Comparison of ENCODE assay signal across 20 cellular contexts in the genomic region with DNA sequence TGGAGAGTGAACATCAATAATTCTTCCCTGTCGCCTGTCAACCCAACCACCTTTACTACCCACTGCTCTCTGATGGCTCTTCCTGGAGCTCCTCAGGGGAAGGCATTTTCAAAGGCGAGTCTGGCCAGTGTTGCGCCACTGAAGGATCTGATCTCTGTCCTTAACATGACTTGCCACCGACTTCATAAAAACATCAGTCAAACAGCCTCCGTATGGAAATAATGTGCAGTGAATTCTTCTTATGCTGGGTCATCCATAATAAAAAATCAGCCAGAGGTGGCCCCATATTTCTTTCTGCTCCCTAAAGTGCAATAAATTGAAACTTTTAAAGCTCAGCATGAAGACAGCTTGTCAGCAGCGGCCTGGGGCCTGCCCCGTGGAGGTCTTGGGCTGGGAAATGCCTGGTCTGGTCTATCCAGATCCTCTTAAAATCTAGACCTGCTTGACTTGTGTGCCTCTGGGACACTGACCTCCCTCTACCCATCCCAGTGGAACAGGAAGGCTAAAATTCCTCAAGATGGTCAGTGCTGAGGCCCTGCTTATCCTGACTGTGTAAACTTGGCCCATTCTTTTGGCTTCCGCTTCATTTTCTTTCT.
"Had no signal": no experiment of that assay in that cellular context is flagged by ENCODE, and none has a peak within 500 bp of the region (broad histone marks: within the 10 kb centered on the region; RNA-seq: fewer than 3 reads in every experiment).

No MANE protein-coding gene starts in this region.

- H3K36me3 ChIP-seq: lower lobe of right lung, ovary, tibial artery had no signal

- H3K27me3 ChIP-seq: dorsolateral prefrontal cortex, foreskin keratinocyte, ovary, tibial artery had no signal

- FAIRE-seq: colon had no signal

- ATAC-seq: activated CD8-positive, alpha-beta T cell treated with anti-CD3 and anti-CD28 coated beads, Interleukin-2, amount 10 ng/mL, durations not matched to agents 7 days and 5 days; activated naive CD8-positive, alpha-beta T cell treated with anti-CD3 and anti-CD28 coated beads, Interleukin-2, amount 50 U/mL, for 24 hours; foreskin keratinocyte; lower lobe of right lung; stimulated activated naive CD8-positive, alpha-beta T cell treated with anti-CD3 and anti-CD28 coated beads, Interleukin-15, Interleukin-2, amounts not matched to agents 100 U/mL and 50 U/mL, for 24 hours had no signal

- H3K27ac ChIP-seq: epithelial cell of prostate, foreskin keratinocyte, lower lobe of right lung, ovary, tibial artery had no signal

- H3K9me3 ChIP-seq: lower lobe of right lung, ovary, tibial artery had no signal

- DNase-seq: activated CD4-positive, alpha-beta T cell treated with anti-CD3 and anti-CD28 coated beads, Interleukin-2, amount 10 ng/mL, durations not matched to agents 7 days and 5 days; activated CD8-positive, alpha-beta T cell treated with anti-CD3 and anti-CD28 coated beads, Interleukin-2, amount 10 ng/mL, durations not matched to agents 7 days and 5 days; activated effector memory CD4-positive, alpha-beta T cell treated with Interleukin-2 at 50 U/mL for 16 hours; activated naive CD4-positive, alpha-beta T cell treated with anti-CD3 and anti-CD28 coated beads, Interleukin-2, amount 10 ng/mL, durations not matched to agents 7 days and 5 days; activated naive CD8-positive, alpha-beta T cell treated with anti-CD3 and anti-CD28 coated beads, Interleukin-2, amount 50 U/mL, for 24 hours; activated T-cell treated with anti-CD3 and anti-CD28 coated beads, Interleukin-2, amount 50 U/mL, for 24 hours; central memory CD4-positive, alpha-beta T cell; endodermal cell; foreskin keratinocyte; kidney glomerular epithelial cell; lower lobe of right lung; naive B cell; ovary; stimulated activated CD4-positive, alpha-beta T cell treated with anti-CD3 and anti-CD28 coated beads, Interleukin-2, amount 100 ng/mL, for 24 hours; stimulated activated naive CD8-positive, alpha-beta T cell treated with anti-CD3 and anti-CD28 coated beads, Interleukin-15, Interleukin-2, amounts not matched to agents 100 U/mL and 50 U/mL, for 24 hours; T1000; tibial artery had no signal

- H3K4me3 ChIP-seq: dorsolateral prefrontal cortex, lower lobe of right lung, ovary, tibial artery had no signal

- H3K4me1 ChIP-seq: foreskin keratinocyte, lower lobe of right lung, tibial artery had no signal
